29 cellular contexts compared by ENCODE assay signal in genomic region chr19:43522929-43523328, GRCh38. TPM values are rescaled to one million over a fixed set of nuclear protein-coding genes. Genes with fewer than 3 reads are reported as not detected.
A peak's percentile ranks its signal among the peaks of the same experiment; 100 is the strongest.
DNase-seq lines count a peak whose midpoint lies in the region; TF ChIP-seq lines count a peak whose summit lies in the region.
"Had no signal": no experiment of that assay in that cellular context is flagged by ENCODE, and none has a peak within 500 bp of the region (broad histone marks: within the 10 kb centered on the region; RNA-seq: fewer than 3 reads in every experiment).

No MANE protein-coding gene starts in this region.

- H3K9me3 Mint-ChIP-seq in activated naive CD4-positive, alpha-beta T cell treated with anti-CD3 and anti-CD28 coated beads, Interleukin-2, amount 50 U/mL, for 24 hours, result no peaks in the 10 kb centered on the region
- H3K9me3 Mint-ChIP-seq: activated T-helper 17 cell treated with anti-CD3 and anti-CD28 coated beads, Interleukin-2, amount 50 U/mL, for 72 hours; effector memory CD8-positive, alpha-beta T cell; memory B cell had no signal

- H3K36me3 ChIP-seq in suprapubic skin, result no peaks in the 10 kb centered on the region
- H3K36me3 ChIP-seq: BE2C, neutrophil, transverse colon had no signal

- H3K27me3 ChIP-seq in suprapubic skin, result no peaks in the 10 kb centered on the region
- H3K27me3 ChIP-seq: BE2C, neutrophil, transverse colon had no signal

- H3K4me3 ChIP-seq in suprapubic skin, result no peak overlapping the region
- H3K4me3 ChIP-seq: coronary artery, transverse colon had no signal

- TF ChIP-seq CTCF in RWPE1 (conservative IDR thresholded peaks at IDR 0.05; ENCODE audit: low read depth) (no peak), suprapubic skin (IDR thresholded peaks at IDR 0.05) (no peak)

- H3K4me1 Mint-ChIP-seq in activated naive CD4-positive, alpha-beta T cell treated with anti-CD3 and anti-CD28 coated beads, Interleukin-2, amount 50 U/mL, for 24 hours, result peaks cover 29% of the 10 kb centered on the region

- H3K27me3 Mint-ChIP-seq in activated naive CD4-positive, alpha-beta T cell treated with anti-CD3 and anti-CD28 coated beads, Interleukin-2, amount 50 U/mL, for 24 hours, result no peaks in the 10 kb centered on the region
- H3K27me3 Mint-ChIP-seq: activated CD8-positive, alpha-beta memory T cell treated with anti-CD3 and anti-CD28 coated beads, Interleukin-2, amount 10 ng/mL, durations not matched to agents 7 days and 5 days; activated T-helper 17 cell treated with anti-CD3 and anti-CD28 coated beads, Interleukin-2, amount 50 U/mL, for 72 hours; effector memory CD8-positive, alpha-beta T cell; memory B cell had no signal

- CTCF ChIA-PET in RWPE1 (lab: Yijun Ruan, JAX), result interaction anchor here (1.4 kb wide), 1 partner anchor 76 kb away, joined by 4 read pairs; no protein-coding TSS in a partner anchor

- H3K27ac Mint-ChIP-seq in activated naive CD4-positive, alpha-beta T cell treated with anti-CD3 and anti-CD28 coated beads, Interleukin-2, amount 50 U/mL, for 24 hours, result peak overlapping the region; percentile 83
- H3K27ac Mint-ChIP-seq: activated CD8-positive, alpha-beta memory T cell treated with anti-CD3 and anti-CD28 coated beads, Interleukin-2, amount 10 ng/mL, durations not matched to agents 7 days and 5 days; activated T-helper 17 cell treated with anti-CD3 and anti-CD28 coated beads, Interleukin-2, amount 50 U/mL, for 72 hours; effector memory CD8-positive, alpha-beta T cell; memory B cell; progenitor cell of endocrine pancreas had no signal

- no peaks in the 10 kb centered on the region for H3K36me3 Mint-ChIP-seq in activated naive CD4-positive, alpha-beta T cell treated with anti-CD3 and anti-CD28 coated beads, Interleukin-2, amount 50 U/mL, for 24 hours
- H3K36me3 Mint-ChIP-seq: memory B cell had no signal

- no peak overlapping the region for H3K4me3 Mint-ChIP-seq in activated naive CD4-positive, alpha-beta T cell treated with anti-CD3 and anti-CD28 coated beads, Interleukin-2, amount 50 U/mL, for 24 hours
- H3K4me3 Mint-ChIP-seq: activated CD8-positive, alpha-beta memory T cell treated with anti-CD3 and anti-CD28 coated beads, Interleukin-2, amount 10 ng/mL, durations not matched to agents 7 days and 5 days; activated T-helper 17 cell treated with anti-CD3 and anti-CD28 coated beads, Interleukin-2, amount 50 U/mL, for 72 hours; effector memory CD8-positive, alpha-beta T cell; memory B cell had no signal

- WGBS in suprapubic skin, result 66% methylated on average over 5 of the region's 5 CpGs

- H3K9me3 ChIP-seq in suprapubic skin, result no peaks in the 10 kb centered on the region
- H3K9me3 ChIP-seq: BE2C, neutrophil, SK-N-SH, transverse colon had no signal

- no peak for TF ChIP-seq EP300 in suprapubic skin (IDR thresholded peaks at IDR 0.05)

- peaks cover 55% of the 10 kb centered on the region for H3K4me1 ChIP-seq in suprapubic skin
- H3K4me1 ChIP-seq: BE2C had no signal

- TF ChIP-seq POLR2A in suprapubic skin (IDR thresholded peaks at IDR 0.05), result no peak

- POLR2A ChIA-PET in RWPE1 (lab: Yijun Ruan, JAX; ENCODE audit: low non-redundant PET), result no interaction called here

- DNase-seq in activated naive CD4-positive, alpha-beta T cell (lab: John Stamatoyannopoulos, UW), result no peak
- DNase-seq in RWPE1 (ENCODE audit: low spot score) (no peak), epithelial cell of prostate (ENCODE audit: low read depth, low spot score) (no peak), suprapubic skin (ENCODE audit: low spot score in 2 of 2) (no peak), cortex of kidney (lab: John Stamatoyannopoulos, UW) (no peak), hippocampal formation (lab: John Stamatoyannopoulos, UW) (no peak), putamen (ENCODE audit: low spot score) (no peak)
- DNase-seq: ACHN; activated CD4-positive, alpha-beta T cell treated with anti-CD3 and anti-CD28 coated beads for 4 hours; activated CD8-positive, alpha-beta memory T cell treated with anti-CD3 and anti-CD28 coated beads, Interleukin-2, amount 10 ng/mL, durations not matched to agents 7 days and 5 days; BE2C; DMS79 treated with DMSO at 0.1 percent for 48 hours; effector memory CD8-positive, alpha-beta T cell; GF-D8; Karpas-422; left colon; NCI-H1436 treated with DMSO at 0.1 percent for 48 hours; NCI-H2107; NCI-H82; SK-N-SH; T-helper 2 cell; transverse colon had no signal

- H3K27ac ChIP-seq in RWPE1 (peak overlapping the region; percentile 51), epithelial cell of prostate (peak overlapping the region; percentile 93), suprapubic skin (peak overlapping the region; percentile 64)
- H3K27ac ChIP-seq: coronary artery, neutrophil had no signal

RNA-seq across cellular contexts. Expression of gene ETHE1, which starts 4.1 kb away (rescaled TPM):
- total RNA-seq in suprapubic skin, result 10 to 100 TPM; 44.3 to 76.0 (median 57.8) TPM

RNA-seq across cellular contexts. Expression of gene ZNF575, which starts 10.1 kb away (rescaled TPM):
- 1 to 10 TPM in 2 of 4 donors, under 1 TPM in 2; 0.52 to 2.4 (median 0.92) TPM for total RNA-seq in suprapubic skin
- total RNA-seq: H1 had no signal

RNA-seq across cellular contexts. Expression of gene PHLDB3, which starts 18.4 kb away (rescaled TPM):
- 100 to 1,000 TPM in 1 of 4 donors, 10 to 100 TPM in 3; 63.2 to 110 (median 72.2) TPM for total RNA-seq in suprapubic skin

RNA-seq across cellular contexts. Expression of gene XRCC1, which starts 52.4 kb away (rescaled TPM):
- 10 to 100 TPM; 18.3 to 35.4 (median 25.2) TPM for total RNA-seq in suprapubic skin

RNA-seq across cellular contexts. Expression of gene PINLYP, which starts 52.7 kb away (rescaled TPM):
- 10 to 100 TPM in 3 of 4 donors, 1 to 10 TPM in 1; 4.7 to 22.1 (median 10.9) TPM for total RNA-seq in suprapubic skin
